Comparison of ENCODE assay signal across 12 cellular contexts in genomic region chr1:45009296-45009865, GRCh38. TPM values are rescaled to one million over a fixed set of nuclear protein-coding genes. Genes with fewer than 3 reads are reported as not detected.
DNase-seq lines count a peak whose midpoint lies in the region; ATAC-seq and TF ChIP-seq lines count a peak whose summit lies in the region.
"Had no signal": no experiment of that assay in that cellular context is flagged by ENCODE, and none has a peak within 500 bp of the region (broad histone marks: within the 10 kb centered on the region; RNA-seq: fewer than 3 reads in every experiment).

No MANE protein-coding gene starts in this region.

- H3K4me3 Mint-ChIP-seq in stimulated activated naive CD8-positive, alpha-beta T cell treated with anti-CD3 and anti-CD28 coated beads, Interleukin-15, Interleukin-2, amounts not matched to agents 100 ng/mL and 50 ng/mL, for 24 hours: peak overlapping the region; percentile 84
- H3K4me3 Mint-ChIP-seq in brain: peak overlapping the region; percentile 84 to 94 (median 89)

- H3K27ac ChIP-seq in muscle layer of colon (ENCODE audit: low read depth, low read length): no peak overlapping the region
- H3K27ac ChIP-seq: GM23248 had no signal

- H3K4me3 ChIP-seq in muscle layer of colon (ENCODE audit: low read depth in 1 of 2, low read length in 2 of 2): peak overlapping the region in 1 of 2 donors; percentile 97

- no peaks in the 10 kb centered on the region for H3K9me3 Mint-ChIP-seq in stimulated activated naive CD8-positive, alpha-beta T cell treated with anti-CD3 and anti-CD28 coated beads, Interleukin-15, Interleukin-2, amounts not matched to agents 100 ng/mL and 50 ng/mL, for 24 hours
- H3K9me3 Mint-ChIP-seq in brain: no peaks in the 10 kb centered on the region

- H3K4me1 Mint-ChIP-seq in stimulated activated naive CD8-positive, alpha-beta T cell treated with anti-CD3 and anti-CD28 coated beads, Interleukin-15, Interleukin-2, amounts not matched to agents 100 ng/mL and 50 ng/mL, for 24 hours (ENCODE audit: low read depth): peaks cover 41% of the 10 kb centered on the region
- H3K4me1 Mint-ChIP-seq in brain: peaks cover 47% of the 10 kb centered on the region

- no peak for TF ChIP-seq CTCF in brain (conservative IDR thresholded peaks at IDR 0.05)

- peaks cover 26% of the 10 kb centered on the region for H3K36me3 Mint-ChIP-seq in stimulated activated naive CD8-positive, alpha-beta T cell treated with anti-CD3 and anti-CD28 coated beads, Interleukin-15, Interleukin-2, amounts not matched to agents 100 ng/mL and 50 ng/mL, for 24 hours (ENCODE audit: low read depth)
- H3K36me3 Mint-ChIP-seq in brain: peaks cover 47% of the 10 kb centered on the region

- H3K27me3 ChIP-seq in muscle layer of colon (ENCODE audit: control insufficient read depth in 1 of 2, insufficient read depth in 2 of 2, low read length in 2 of 2): no peaks in the 10 kb centered on the region

- peaks cover 62% of the 10 kb centered on the region for H3K36me3 ChIP-seq in muscle layer of colon (ENCODE audit: insufficient read depth, low read length)

- H3K27ac Mint-ChIP-seq in stimulated activated naive CD8-positive, alpha-beta T cell treated with anti-CD3 and anti-CD28 coated beads, Interleukin-15, Interleukin-2, amounts not matched to agents 100 ng/mL and 50 ng/mL, for 24 hours: no peak overlapping the region
- H3K27ac Mint-ChIP-seq in brain: peak overlapping the region in 2 of 5 experiments; percentile 72 to 89

- peaks cover 41% of the 10 kb centered on the region for H3K4me1 ChIP-seq in muscle layer of colon (ENCODE audit: insufficient read depth, low read length)

- no peak for ATAC-seq in stimulated activated naive CD8-positive, alpha-beta T cell treated with anti-CD3 and anti-CD28 coated beads, Interleukin-15, Interleukin-2, amounts not matched to agents 100 U/mL and 50 U/mL, for 24 hours

- no peak for DNase-seq in stimulated activated naive CD8-positive, alpha-beta T cell treated with anti-CD3 and anti-CD28 coated beads, Interleukin-15, Interleukin-2, amounts not matched to agents 100 U/mL and 50 U/mL, for 24 hours
- no peak for DNase-seq in activated CD4-positive, CD25-positive, alpha-beta regulatory T cell (lab: John Stamatoyannopoulos, UW)
- DNase-seq in SW480 (ENCODE audit: low spot score) (no peak), Kasumi-1 (lab: John Stamatoyannopoulos, UW) (no peak)
- DNase-seq in stimulated activated CD4-positive, alpha-beta T cell treated with anti-CD3 and anti-CD28 coated beads, Interleukin-2, amount 100 ng/mL, for 48 hours: no peak
- DNase-seq: activated CD4-positive, alpha-beta T cell treated with anti-CD3 and anti-CD28 coated beads, Interleukin-2, amount 50 U/mL, for 4 hours; GM23248; hypothalamus; NCI-H1092 had no signal

- H3K9me3 ChIP-seq in muscle layer of colon (ENCODE audit: low read length): no peaks in the 10 kb centered on the region

- peak overlapping the region; percentile 69 for H3K9ac ChIP-seq in muscle layer of colon (ENCODE audit: low read length)

- no peaks in the 10 kb centered on the region for H3K27me3 Mint-ChIP-seq in stimulated activated naive CD8-positive, alpha-beta T cell treated with anti-CD3 and anti-CD28 coated beads, Interleukin-15, Interleukin-2, amounts not matched to agents 100 ng/mL and 50 ng/mL, for 24 hours
- H3K27me3 Mint-ChIP-seq in brain: peaks cover 9% of the 10 kb centered on the region

RNA-seq across cellular contexts. Expression of gene HECTD3, which starts 1.7 kb away (rescaled TPM):
- polyA plus RNA-seq in brain (ENCODE audit: insufficient read depth, low read depth, low replicate concordance): 45.0 TPM

RNA-seq across cellular contexts. Expression of gene UROD, which starts 2.7 kb away (rescaled TPM):
- polyA plus RNA-seq in brain (ENCODE audit: insufficient read depth, low read depth, low replicate concordance): 127 TPM

RNA-seq across cellular contexts. Expression of gene EIF2B3, which starts 23.0 kb away (rescaled TPM):
- 31.8 TPM for polyA plus RNA-seq in brain (ENCODE audit: insufficient read depth, low read depth, low replicate concordance)
